In genomic region chr10:9875353-9875752, GRCh38 we compare ENCODE assay signal across 20 cellular contexts.
"Had no signal": no experiment of that assay in that cellular context is flagged by ENCODE, and none has a peak within 500 bp of the region (broad histone marks: within the 10 kb centered on the region; RNA-seq: fewer than 3 reads in every experiment).

No MANE protein-coding gene starts in this region.

- H3K27me3 ChIP-seq: right atrium auricular region, stomach, tibial artery, upper lobe of left lung had no signal

- H3K4me3 ChIP-seq: lower lobe of right lung, prostate gland, right atrium auricular region, smooth muscle cell, stomach, tibial artery, upper lobe of left lung had no signal

- H3K36me3 ChIP-seq: lower lobe of right lung, prostate gland, right atrium auricular region, stomach, tibial artery, upper lobe of left lung had no signal

- H3K9me3 ChIP-seq: lower lobe of right lung, prostate gland, right atrium auricular region, tibial artery had no signal

- DNase-seq: cortex of kidney; hypothalamus; left ventricle myocardium superior; lower lobe of right lung; natural killer cell; stimulated activated CD4-positive, alpha-beta T cell treated with anti-CD3 and anti-CD28 coated beads, Interleukin-12 subunit alpha, Interleukin-12 subunit beta, amount 100 ng/mL, for 4 hours; stimulated activated CD4-positive, alpha-beta T cell treated with anti-CD3 and anti-CD28 coated beads, Interleukin-1b, Interleukin-23, amount 100 ng/mL, for 48 hours; stimulated activated CD4-positive, alpha-beta T cell treated with anti-CD3 and anti-CD28 coated beads, Interleukin-4, amount 100 ng/mL, for 1 hour; stimulated activated CD8-positive, alpha-beta memory T cell treated with anti-CD3 and anti-CD28 coated beads, Interleukin-4, amount 100 ng/mL, for 48 hours; stimulated activated naive CD4-positive, alpha-beta T cell treated with Interleukin-2 at 50 U/mL for 16 hours; stomach; tibial artery had no signal

- FAIRE-seq: frontal cortex, keratinocyte, urothelium cell line had no signal

- H3K4me3 Mint-ChIP-seq: natural killer cell had no signal

- H3K4me2 ChIP-seq: smooth muscle cell had no signal

- H3K4me1 ChIP-seq: lower lobe of right lung, prostate gland, right atrium auricular region, stomach, tibial artery, upper lobe of left lung had no signal

- H3K27ac ChIP-seq: lower lobe of right lung, prostate gland, right atrium auricular region, stomach, tibial artery, upper lobe of left lung had no signal

- ATAC-seq: left ventricle myocardium superior, lower lobe of right lung, natural killer cell, sciatic nerve had no signal

- H3K4me1 Mint-ChIP-seq: natural killer cell had no signal

- H3K36me3 Mint-ChIP-seq: natural killer cell had no signal

- H3K27ac Mint-ChIP-seq: natural killer cell had no signal
